In genomic region chr16:29074554-29075402, GRCh38 we compare ENCODE assay signal across 8 cellular contexts.
A peak's percentile ranks its signal among the peaks of the same experiment; 100 is the strongest.
DNase-seq lines count a peak whose midpoint lies in the region; ATAC-seq lines count a peak whose summit lies in the region.
"Not testable (repeated sequence)": the region's sequence is repeated elsewhere in the genome, so short reads cannot be mapped to it uniquely, and the experiment has no call there.

No MANE protein-coding gene starts in this region.

- not testable (repeated sequence) for H2BK15ac ChIP-seq in mesenchymal stem cell (ENCODE audit: low read depth, poor library complexity, severe bottlenecking)

- H3K27ac ChIP-seq in BLaER1, result peak overlapping the region; percentile 66
- peak overlapping the region; percentile 62 to 83 for H3K27ac ChIP-seq in esophagus (ENCODE audit: low read depth in 2 of 2, low read length in 1 of 2)
- not testable (repeated sequence) for H3K27ac ChIP-seq in mesenchymal stem cell (ENCODE audit: low read length, poor library complexity, severe bottlenecking)

- not testable (repeated sequence) for H4K20me1 ChIP-seq in BLaER1

- not testable (repeated sequence) for H3K18ac ChIP-seq in mesenchymal stem cell (ENCODE audit: low read depth in 1 of 2, low read length in 2 of 2)

- H3K9ac ChIP-seq in BLaER1, result peak overlapping the region; percentile 62
- H3K9ac ChIP-seq in mesenchymal stem cell (ENCODE audit: low read length), result peak overlapping the region; percentile 82

- not testable (repeated sequence) for H2BK5ac ChIP-seq in mesenchymal stem cell (ENCODE audit: low read depth, low read length, poor library complexity, severe bottlenecking)

- H3K27me3 ChIP-seq in BLaER1; esophagus (ENCODE audit: control insufficient read depth in 1 of 2, insufficient read depth in 2 of 2, low read length in 2 of 2); mesenchymal stem cell (ENCODE audit: control insufficient read depth in 1 of 2, insufficient read depth in 1 of 2, low read length in 2 of 2): not testable (repeated sequence)

- not testable (repeated sequence) for H4K91ac ChIP-seq in mesenchymal stem cell (ENCODE audit: low read length)

- DNase-seq in activated T-helper 1 cell treated with Interleukin-2 at 50 U/mL for 16 hours (ENCODE audit: low read depth), result peak; percentile 18
- DNase-seq in mesenchymal stem cell, result not testable (repeated sequence)
- peak in 2 of 3 experiments; percentile 12 to 31 for DNase-seq in stimulated activated CD4-positive, alpha-beta T cell treated with anti-CD3 and anti-CD28 coated beads, TNF-alpha, amount 100 ng/mL, for 24 hours (ENCODE audit: low read depth in 3 of 3)

- not testable (repeated sequence) for H3K79me1 ChIP-seq in mesenchymal stem cell (replicated peaks; ENCODE audit: low read length, poor library complexity, severe bottlenecking)

- H4K8ac ChIP-seq in mesenchymal stem cell (ENCODE audit: low read length), result not testable (repeated sequence)

- H3K4me3 ChIP-seq in BLaER1 (peak overlapping the region; percentile 56), esophagus (ENCODE audit: low read depth in 1 of 2, low read length in 2 of 2) (peak overlapping the region in 1 of 2 donors; percentile 9), mesenchymal stem cell (ENCODE audit: insufficient read depth in 1 of 2, low read depth in 1 of 2, low read length in 2 of 2) (peak overlapping the region in 1 of 2 experiments; percentile 76)

- not testable (repeated sequence) for H3K4ac ChIP-seq in mesenchymal stem cell (ENCODE audit: low read depth in 1 of 2, low read length in 2 of 2)

- not testable (repeated sequence) for H3K23ac ChIP-seq in mesenchymal stem cell (ENCODE audit: low read length in 2 of 2)

- H3K9me3 ChIP-seq in BLaER1; esophagus (ENCODE audit: control insufficient read depth in 2 of 2, insufficient read depth in 1 of 2, low read depth in 1 of 2, low read length in 1 of 2); mesenchymal stem cell (ENCODE audit: control insufficient read depth, low read length): not testable (repeated sequence)

- 20 to 26% methylated on average over 30 to 38 of the region's 38 CpGs for WGBS in esophagus, 2 donors
- WGBS in mesenchymal stem cell, result 75% methylated on average over 24 of the region's 38 CpGs

- H3K14ac ChIP-seq in mesenchymal stem cell (ENCODE audit: low read length in 2 of 2), result not testable (repeated sequence)

- peak; percentile 79 for ATAC-seq in GM19324 (IDR thresholded peaks at IDR 0.05; ENCODE audit: low FRiP score, unreplicated experiment)
- ATAC-seq in HG03066 (IDR thresholded peaks at IDR 0.05; ENCODE audit: low read depth, unreplicated experiment), result peak; percentile 85
- ATAC-seq in SK-N-SH treated with all-trans-retinoic acid at 6 μM for 48 hours, result peak; percentile 83

- not testable (repeated sequence) for H2AFZ ChIP-seq in mesenchymal stem cell (ENCODE audit: low read depth, low read length)

- H3K4me2 ChIP-seq in BLaER1, result peak overlapping the region; percentile 66
- H3K4me2 ChIP-seq in mesenchymal stem cell (ENCODE audit: low read length, poor library complexity, severe bottlenecking), result not testable (repeated sequence)

- not testable (repeated sequence) for H2AK5ac ChIP-seq in mesenchymal stem cell (ENCODE audit: low read length, severe bottlenecking)

- not testable (repeated sequence) for H2BK12ac ChIP-seq in mesenchymal stem cell (ENCODE audit: low read length in 2 of 2)

- H3K36me3 ChIP-seq in BLaER1; esophagus (ENCODE audit: control insufficient read depth in 2 of 2, insufficient read depth in 2 of 2, low read length in 1 of 2); mesenchymal stem cell (ENCODE audit: control insufficient read depth in 1 of 2, insufficient read depth in 2 of 2, low read depth in 1 of 2, low read length in 2 of 2): not testable (repeated sequence)

- not testable (repeated sequence) for H2BK120ac ChIP-seq in mesenchymal stem cell (ENCODE audit: low read depth, low read length)

- peaks cover 12% of the 10 kb centered on the region for H3K4me1 ChIP-seq in BLaER1
- H3K4me1 ChIP-seq in esophagus (ENCODE audit: control insufficient read depth in 2 of 2, insufficient read depth in 2 of 2, low read length in 1 of 2); mesenchymal stem cell (ENCODE audit: control insufficient read depth, insufficient read depth, low read depth, low read length): not testable (repeated sequence)
